8 cellular contexts compared by ENCODE assay signal in genomic region chr9:132769895-132770774, GRCh38.
DNase-seq lines count a peak whose midpoint lies in the region; ATAC-seq and TF ChIP-seq lines count a peak whose summit lies in the region.

No MANE protein-coding gene starts in this region.

- no peaks in the 10 kb centered on the region for H3K36me3 Mint-ChIP-seq in naive thymus-derived CD8-positive, alpha-beta T cell

- no peaks in the 10 kb centered on the region for H3K27me3 ChIP-seq in GM06990 (replicated peaks; ENCODE audit: control insufficient read depth, insufficient read depth, low read length)
- H3K27me3 ChIP-seq in NT2/D1 (ENCODE audit: insufficient read depth, insufficient read length), result peaks cover 41% of the 10 kb centered on the region

- peak overlapping the region; percentile 89 to 99 (median 98) for H3K27ac Mint-ChIP-seq in naive thymus-derived CD8-positive, alpha-beta T cell

- no peaks in the 10 kb centered on the region for H3K9me3 ChIP-seq in NT2/D1 (ENCODE audit: insufficient read depth, low read length)

- peak; percentile 84 for DNase-seq in GM06990 (ENCODE audit: extremely low read depth, insufficient read length)
- no peak for DNase-seq in NT2/D1 (ENCODE audit: low read depth, low spot score)
- peak; percentile 79 for DNase-seq in activated T-cell treated with anti-CD3 and anti-CD28 coated beads, Interleukin-2, amount 50 U/mL, for 48 hours
- peak; percentile 67 for DNase-seq in fibroblast of peridontal ligament (ENCODE audit: extremely low read depth)
- peak; percentile 27 to 79 (median 55) for DNase-seq in naive thymus-derived CD8-positive, alpha-beta T cell
- DNase-seq in stimulated activated naive CD4-positive, alpha-beta T cell (lab: John Stamatoyannopoulos, UW), result peak; percentile 14 to 69 (median 44)

- peaks cover 9% of the 10 kb centered on the region for H3K4me1 ChIP-seq in NT2/D1 (ENCODE audit: insufficient read depth, insufficient read length)

- H3K4me3 ChIP-seq in GM06990 (replicated peaks; ENCODE audit: low read depth, low read length) (peak overlapping the region; percentile 92), NT2/D1 (ENCODE audit: insufficient read length, low read depth) (peak overlapping the region; percentile 79)

- ATAC-seq in HG02642 (IDR thresholded peaks at IDR 0.05; ENCODE audit: poor library complexity, unreplicated experiment), result peak; percentile 61
- peak; percentile 71 to 81 for ATAC-seq in naive thymus-derived CD8-positive, alpha-beta T cell
- no peak for ATAC-seq in HG02840 (IDR thresholded peaks at IDR 0.05; ENCODE audit: low FRiP score, unreplicated experiment)

- H3K27me3 Mint-ChIP-seq in naive thymus-derived CD8-positive, alpha-beta T cell, result no peaks in the 10 kb centered on the region

- peak overlapping the region; percentile 96 to 100 (median 99) for H3K4me3 Mint-ChIP-seq in naive thymus-derived CD8-positive, alpha-beta T cell

- H3K36me3 ChIP-seq in GM06990 (ENCODE audit: control insufficient read depth, insufficient read depth, low read length) (no peaks in the 10 kb centered on the region), NT2/D1 (ENCODE audit: insufficient read depth, insufficient read length, low read length) (no peaks in the 10 kb centered on the region)

- POLR2A ChIA-PET in naive thymus-derived CD8-positive, alpha-beta T cell (lab: Charles Lee), result interaction anchor here (0.8 to 1.7 kb wide), 2 partner anchors 100 to 175 kb away, joined by 3 to 15 read pairs; partner anchors contain the start of genes DDX31 and GTF3C4

- peak overlapping the region; percentile 86 for H3K9ac ChIP-seq in NT2/D1 (ENCODE audit: insufficient read length, low read depth)

- H3K9me3 Mint-ChIP-seq in naive thymus-derived CD8-positive, alpha-beta T cell, result peaks cover 0 to 6% (median 0%) of the 10 kb centered on the region in 9 donors

- H3K4me1 Mint-ChIP-seq in naive thymus-derived CD8-positive, alpha-beta T cell, result peaks cover 13 to 26% (median 20%) of the 10 kb centered on the region in 4 donors

- TF ChIP-seq CTCF in GM06990 (IDR thresholded peaks at IDR 0.05; ENCODE audit: insufficient read depth, low read length, poor library complexity, severe bottlenecking), result no peak
